Comparison of ENCODE assay signal across 9 cellular contexts in genomic region chr2:105517814-105518705, GRCh38.
DNase-seq lines count a peak whose midpoint lies in the region; ATAC-seq, FAIRE-seq and TF ChIP-seq lines count a peak whose summit lies in the region.
"Had no signal": no experiment of that assay in that cellular context is flagged by ENCODE, and none has a peak within 500 bp of the region (broad histone marks: within the 10 kb centered on the region; RNA-seq: fewer than 3 reads in every experiment).

No MANE protein-coding gene starts in this region.

- TF ChIP-seq POLR2A in esophagus squamous epithelium (IDR thresholded peaks at IDR 0.05): no peak

- H3K4me3 ChIP-seq in bronchial epithelial cell (ENCODE audit: low read depth, low read length): no peak overlapping the region
- no peak overlapping the region for H3K4me3 ChIP-seq in thoracic aorta
- no peak overlapping the region for H3K4me3 ChIP-seq in esophagus squamous epithelium

- H3K4me1 ChIP-seq in thoracic aorta (ENCODE audit: control insufficient read depth in 1 of 2, low read depth in 2 of 2) (peaks cover 5 to 40% of the 10 kb centered on the region in 2 donors), esophagus squamous epithelium (peaks cover 7 to 40% (median 12%) of the 10 kb centered on the region in 3 donors)

- DNase-seq in NCI-H1092 (lab: John Stamatoyannopoulos, UW) (peak; percentile 18), bronchial epithelial cell (ENCODE audit: low read depth) (no peak), iris pigment epithelial cell (ENCODE audit: low read depth) (peak; percentile 8), thoracic aorta (ENCODE audit: low spot score) (peak; percentile 30), esophagus squamous epithelium (lab: John Stamatoyannopoulos, UW) (no peak)
- DNase-seq: activated B cell treated with CpG ODN at 0.5 μM for 24 hours; activated naive CD8-positive, alpha-beta T cell treated with anti-CD3 and anti-CD28 coated beads for 36 hours had no signal

- intact Hi-C loops in esophagus squamous epithelium (cut with DNase I): loop anchor here (5.0 kb wide), 1 partner anchor 151 kb away; no protein-coding TSS in a partner anchor

- H3K27me3 ChIP-seq in bronchial epithelial cell (ENCODE audit: control insufficient read depth, insufficient read depth, low read length): no peaks in the 10 kb centered on the region
- no peaks in the 10 kb centered on the region for H3K27me3 ChIP-seq in thoracic aorta (replicated peaks; ENCODE audit: insufficient read depth)
- H3K27me3 ChIP-seq in esophagus squamous epithelium: no peaks in the 10 kb centered on the region

- H3K9me3 ChIP-seq in thoracic aorta (no peaks in the 10 kb centered on the region), esophagus squamous epithelium (no peaks in the 10 kb centered on the region)

- WGBS in esophagus squamous epithelium, 2 donors: 50 to 100% methylated on average over 1 to 2 of the region's 8 CpGs

- TF ChIP-seq CTCF in bronchial epithelial cell (IDR thresholded peaks at IDR 0.05; ENCODE audit: insufficient read depth, low read length, severe bottlenecking) (no peak), thoracic aorta (IDR thresholded peaks at IDR 0.05) (no peak), esophagus squamous epithelium (IDR thresholded peaks at IDR 0.05) (no peak)

- H3K27ac ChIP-seq in thoracic aorta (no peak overlapping the region), esophagus squamous epithelium (peak overlapping the region in 2 of 4 donors; percentile 25 to 59)

- ATAC-seq in thoracic aorta (ENCODE audit: insufficient number of reproducible peaks, low FRiP score, low read depth) (peak; percentile 45), HG02840 (IDR thresholded peaks at IDR 0.05; ENCODE audit: low FRiP score, unreplicated experiment) (no peak), GM18858 (IDR thresholded peaks at IDR 0.05; ENCODE audit: unreplicated experiment) (no peak)

- H3K36me3 ChIP-seq in bronchial epithelial cell (ENCODE audit: control insufficient read depth, insufficient read depth, low read length): no peaks in the 10 kb centered on the region
- H3K36me3 ChIP-seq in thoracic aorta: no peaks in the 10 kb centered on the region
- H3K36me3 ChIP-seq in esophagus squamous epithelium: no peaks in the 10 kb centered on the region

- peak; percentile 97 for FAIRE-seq in bronchial epithelial cell (lab: Jason Lieb, UNC)

Comparison
In these comparisons a context has a peak if more than half of its experiments do, and no peak if none do; other contexts are left out.
1. DNase-seq: peak in NCI-H1092 (single experiment), iris pigment epithelial cell (single experiment) and thoracic aorta (single experiment); none in bronchial epithelial cell (single experiment) and esophagus squamous epithelium (single experiment).